ENCODE assay signal across 13 cellular contexts in the genomic region with DNA sequence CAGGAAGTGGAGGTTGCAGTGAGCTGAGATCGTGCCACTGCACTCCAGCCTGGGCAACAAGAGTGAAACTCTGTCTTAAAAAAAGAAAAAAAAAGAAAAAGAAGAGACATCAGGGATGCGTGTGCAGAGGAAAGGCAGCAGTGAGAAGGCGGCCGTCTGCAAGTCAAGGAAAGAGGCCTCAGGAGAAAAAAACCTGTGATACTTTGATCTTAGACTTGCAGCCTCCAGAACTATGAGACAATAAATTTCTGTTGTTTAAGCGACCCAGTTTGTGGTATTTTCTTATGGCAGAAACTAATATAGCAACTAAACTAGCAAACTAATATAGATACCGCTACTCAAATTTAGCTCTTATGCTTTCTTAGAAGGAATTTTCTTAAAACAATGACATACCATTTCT. TPM values are rescaled to one million over a fixed set of nuclear protein-coding genes. Genes with fewer than 3 reads are reported as not detected.
"Had no signal": no experiment of that assay in that cellular context is flagged by ENCODE, and none has a peak within 500 bp of the region (broad histone marks: within the 10 kb centered on the region; RNA-seq: fewer than 3 reads in every experiment).

No MANE protein-coding gene starts in this region.

- DNase-seq: activated naive CD4-positive, alpha-beta T cell treated with anti-CD3 and anti-CD28 coated beads, Interleukin-2, amount 50 U/mL, for 16 hours; brain microvascular endothelial cell; hippocampal formation; kidney glomerular epithelial cell; stimulated activated CD4-positive, alpha-beta T cell treated with anti-CD3 and anti-CD28 coated beads, Interleukin-4, amount 100 ng/mL, for 4 hours; SW 1271; uterus; WERI-Rb-1 had no signal

- ATAC-seq: esophagus mucosa had no signal

RNA-seq across cellular contexts. Expression of gene FGD2, which starts 36.1 kb away (rescaled TPM):
- total RNA-seq: dermis microvascular lymphatic vessel endothelial cell, glomerular endothelial cell, myocyte, SJSA1 had no signal
